In the genomic region with DNA sequence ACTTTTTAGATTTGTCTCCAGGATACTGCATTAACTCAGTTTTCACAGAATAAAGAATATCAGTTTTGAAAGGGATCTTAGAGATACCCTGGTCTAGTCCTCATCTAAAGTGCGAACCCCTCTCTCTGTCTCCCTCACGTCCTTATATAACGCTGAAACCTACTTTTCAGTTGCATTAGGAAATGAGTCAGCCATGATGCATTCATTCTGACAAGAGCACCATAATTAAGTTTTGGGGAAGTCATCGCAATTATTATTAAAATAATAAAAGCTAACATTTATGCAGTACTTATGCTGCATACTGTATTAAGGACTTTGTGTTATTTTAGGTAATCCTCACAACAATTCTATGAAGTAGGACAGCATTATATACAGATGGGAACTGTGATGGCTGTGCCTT, we compare ENCODE assay signal across 1 cellular context.
TF ChIP-seq lines count a peak whose summit lies in the region.

No MANE protein-coding gene starts in this region.

TF ChIP-seq in HCT116, 20 proteins besides CTCF, POLR2A, EP300 and RAD21 (continued from another document):
- TF ChIP-seq, protein P1, sequence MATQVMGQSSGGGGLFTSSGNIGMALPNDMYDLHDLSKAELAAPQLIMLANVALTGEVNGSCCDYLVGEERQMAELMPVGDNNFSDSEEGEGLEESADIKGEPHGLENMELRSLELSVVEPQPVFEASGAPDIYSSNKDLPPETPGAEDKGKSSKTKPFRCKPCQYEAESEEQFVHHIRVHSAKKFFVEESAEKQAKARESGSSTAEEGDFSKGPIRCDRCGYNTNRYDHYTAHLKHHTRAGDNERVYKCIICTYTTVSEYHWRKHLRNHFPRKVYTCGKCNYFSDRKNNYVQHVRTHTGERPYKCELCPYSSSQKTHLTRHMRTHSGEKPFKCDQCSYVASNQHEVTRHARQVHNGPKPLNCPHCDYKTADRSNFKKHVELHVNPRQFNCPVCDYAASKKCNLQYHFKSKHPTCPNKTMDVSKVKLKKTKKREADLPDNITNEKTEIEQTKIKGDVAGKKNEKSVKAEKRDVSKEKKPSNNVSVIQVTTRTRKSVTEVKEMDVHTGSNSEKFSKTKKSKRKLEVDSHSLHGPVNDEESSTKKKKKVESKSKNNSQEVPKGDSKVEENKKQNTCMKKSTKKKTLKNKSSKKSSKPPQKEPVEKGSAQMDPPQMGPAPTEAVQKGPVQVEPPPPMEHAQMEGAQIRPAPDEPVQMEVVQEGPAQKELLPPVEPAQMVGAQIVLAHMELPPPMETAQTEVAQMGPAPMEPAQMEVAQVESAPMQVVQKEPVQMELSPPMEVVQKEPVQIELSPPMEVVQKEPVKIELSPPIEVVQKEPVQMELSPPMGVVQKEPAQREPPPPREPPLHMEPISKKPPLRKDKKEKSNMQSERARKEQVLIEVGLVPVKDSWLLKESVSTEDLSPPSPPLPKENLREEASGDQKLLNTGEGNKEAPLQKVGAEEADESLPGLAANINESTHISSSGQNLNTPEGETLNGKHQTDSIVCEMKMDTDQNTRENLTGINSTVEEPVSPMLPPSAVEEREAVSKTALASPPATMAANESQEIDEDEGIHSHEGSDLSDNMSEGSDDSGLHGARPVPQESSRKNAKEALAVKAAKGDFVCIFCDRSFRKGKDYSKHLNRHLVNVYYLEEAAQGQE (IDR thresholded peaks at IDR 0.05; ENCODE audit: low read depth): no peak
- TF ChIP-seq FOSL1 (IDR thresholded peaks at IDR 0.05; ENCODE audit: low read depth) (peak; percentile 69), CEBPB (IDR thresholded peaks at IDR 0.05; ENCODE audit: low read depth) (0 out of 2 replicates have a peak, but pooled peaks have one; percentile 13), EGR1 (IDR thresholded peaks at IDR 0.05; ENCODE audit: low read depth) (no peak)
